In the genomic region with DNA sequence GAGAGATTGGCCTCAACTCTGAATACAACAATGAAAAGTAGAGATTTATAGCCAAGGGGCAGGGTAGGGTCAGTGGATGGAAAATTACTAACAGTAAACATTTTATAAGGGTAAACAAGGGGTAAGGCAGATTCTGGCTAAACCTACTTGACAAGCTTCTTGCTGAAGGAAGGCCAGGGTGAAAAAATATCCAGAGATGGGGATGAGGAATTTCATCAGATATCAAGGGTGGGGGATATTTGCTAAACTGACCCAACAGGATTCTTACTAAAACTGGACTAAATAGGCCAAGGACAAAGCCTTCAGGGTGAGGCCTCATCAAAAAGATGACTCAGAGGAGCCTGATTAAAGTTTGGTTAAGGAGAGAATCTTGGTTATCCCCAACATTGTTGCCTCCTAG, we compare ENCODE assay signal across 26 cellular contexts.
DNase-seq lines count a peak whose midpoint lies in the region; ATAC-seq, FAIRE-seq and TF ChIP-seq lines count a peak whose summit lies in the region.
"Had no signal": no experiment of that assay in that cellular context is flagged by ENCODE, and none has a peak within 500 bp of the region (broad histone marks: within the 10 kb centered on the region; RNA-seq: fewer than 3 reads in every experiment).

No MANE protein-coding gene starts in this region.

- H3K4me3 Mint-ChIP-seq in Caco-2 (ENCODE audit: unreplicated experiment): no peak overlapping the region
- H3K4me3 Mint-ChIP-seq in stimulated activated memory B cell treated with anti-CD40 and anti-IgM and Interleukin-4, amounts not matched to agents 10 μg/mL and 1 μg/mL and 100 μg/mL, for 72 hours: no peak overlapping the region
- H3K4me3 Mint-ChIP-seq: activated T-cell treated with anti-CD3 and anti-CD28 coated beads, Interleukin-2, amount 50 U/mL, for 24 hours; CD8-positive, alpha-beta memory T cell; GM23338; stimulated activated naive B cell treated with anti-CD40 and anti-IgM and Interleukin-4, amounts not matched to agents 10 μg/mL and 1 μg/mL and 100 μg/mL, for 72 hours had no signal

- no peaks in the 10 kb centered on the region for H3K9me1 ChIP-seq in keratinocyte (ENCODE audit: control insufficient read depth, extremely low read depth, insufficient read depth, low read length)

- H3K4me2 ChIP-seq in keratinocyte (ENCODE audit: control insufficient read depth, extremely low read depth, insufficient read depth, low read depth, low read length): no peak overlapping the region
- H3K4me2 ChIP-seq: GM23338 had no signal

- H3K4me1 ChIP-seq in Caco-2 (peaks cover 31% of the 10 kb centered on the region), keratinocyte (ENCODE audit: control insufficient read depth, extremely low read depth, insufficient read depth, low read length) (peaks cover 3% of the 10 kb centered on the region)
- H3K4me1 ChIP-seq: parathyroid adenoma had no signal

- peak; percentile 39 for FAIRE-seq in keratinocyte (lab: Jason Lieb, UNC)
- FAIRE-seq: kidney had no signal

- CTCF ChIA-PET in Caco-2 (lab: Charles Lee): no interaction called here

- H2AFZ ChIP-seq in keratinocyte (ENCODE audit: control insufficient read depth, low read length): no peak overlapping the region
- H2AFZ ChIP-seq: GM23338, parathyroid adenoma had no signal

- H3K4me3 ChIP-seq in Caco-2 (ENCODE audit: low read depth, low read length) (no peak overlapping the region), keratinocyte (ENCODE audit: control insufficient read depth in 2 of 3, extremely low read depth in 1 of 3, insufficient read depth in 2 of 3, low read depth in 1 of 3, low read length in 3 of 3) (no peak overlapping the region)
- H3K4me3 ChIP-seq: breast epithelium, coronary artery, GM23338, lung, thoracic aorta had no signal

- no peaks in the 10 kb centered on the region for H3K79me2 ChIP-seq in keratinocyte (ENCODE audit: control insufficient read depth, insufficient read depth, low read length)
- H3K79me2 ChIP-seq: parathyroid adenoma had no signal

- H4K20me1 ChIP-seq in keratinocyte (ENCODE audit: control insufficient read depth, extremely low read depth, insufficient read depth, low read length): no peaks in the 10 kb centered on the region

- H3K9ac ChIP-seq in keratinocyte (ENCODE audit: control insufficient read depth, extremely low read depth, insufficient read depth, low read length): no peak overlapping the region
- H3K9ac ChIP-seq: parathyroid adenoma had no signal

- no peaks in the 10 kb centered on the region for H3K9me3 ChIP-seq in Caco-2
- H3K9me3 ChIP-seq in keratinocyte (ENCODE audit: control insufficient read depth, low read depth, low read length): no peaks in the 10 kb centered on the region
- H3K9me3 ChIP-seq: breast epithelium, thoracic aorta had no signal

- H3K36me3 Mint-ChIP-seq in Caco-2 (ENCODE audit: insufficient read depth, unreplicated experiment): no peaks in the 10 kb centered on the region
- no peaks in the 10 kb centered on the region for H3K36me3 Mint-ChIP-seq in stimulated activated memory B cell treated with anti-CD40 and anti-IgM and Interleukin-4, amounts not matched to agents 10 μg/mL and 1 μg/mL and 100 μg/mL, for 72 hours
- H3K36me3 Mint-ChIP-seq: CD8-positive, alpha-beta memory T cell had no signal

- dilution Hi-C loops in keratinocyte (cut with MboI; ENCODE audit: extremely low pct_ligation_motif_present, low sequenced_read_pairs): no loop called here

- no peak for ATAC-seq in stimulated activated memory B cell treated with anti-CD40 and anti-IgM and Interleukin-4, amounts not matched to agents 10 μg/mL and 1 μg/mL and 100 μg/mL, for 72 hours
- ATAC-seq: GM23338; right cardiac atrium; stimulated activated naive B cell treated with anti-CD40 and anti-IgM and Interleukin-4, amounts not matched to agents 10 μg/mL and 1 μg/mL and 100 μg/mL, for 72 hours had no signal

- no peaks in the 10 kb centered on the region for H3K27me3 ChIP-seq in Caco-2 (replicated peaks; ENCODE audit: control insufficient read depth, insufficient read depth, low read length)
- no peaks in the 10 kb centered on the region for H3K27me3 ChIP-seq in keratinocyte (ENCODE audit: control insufficient read depth, extremely low read depth, insufficient read depth, low read length)
- H3K27me3 ChIP-seq: breast epithelium had no signal

- POLR2A ChIA-PET in Caco-2 (lab: Charles Lee): no interaction called here

- no peaks in the 10 kb centered on the region for H3K9me3 Mint-ChIP-seq in Caco-2 (ENCODE audit: unreplicated experiment)
- no peaks in the 10 kb centered on the region for H3K9me3 Mint-ChIP-seq in stimulated activated memory B cell treated with anti-CD40 and anti-IgM and Interleukin-4, amounts not matched to agents 10 μg/mL and 1 μg/mL and 100 μg/mL, for 72 hours
- H3K9me3 Mint-ChIP-seq: activated T-cell treated with anti-CD3 and anti-CD28 coated beads, Interleukin-2, amount 50 U/mL, for 24 hours; CD8-positive, alpha-beta memory T cell; GM23338 had no signal

- intact Hi-C loops in Caco-2 (cut with micrococcal nuclease; ENCODE audit: unreplicated experiment): loop anchor here (1.0 kb wide), 2 partner anchors 14 to 18 kb away; no protein-coding TSS in a partner anchor

- peak overlapping the region; percentile 33; the same call in 1 of the 2 replicates for H3K27ac ChIP-seq in VCaP
- no peak overlapping the region for H3K27ac ChIP-seq in keratinocyte (ENCODE audit: control insufficient read depth, insufficient read depth, low read length)
- H3K27ac ChIP-seq: coronary artery, parathyroid adenoma, thoracic aorta had no signal

- H3K36me3 ChIP-seq in Caco-2 (ENCODE audit: control insufficient read depth, insufficient read depth, low read length): no peaks in the 10 kb centered on the region
- no peaks in the 10 kb centered on the region for H3K36me3 ChIP-seq in keratinocyte (ENCODE audit: control insufficient read depth in 2 of 2, extremely low read depth in 1 of 2, insufficient read depth in 2 of 2, low read length in 2 of 2)
- H3K36me3 ChIP-seq: breast epithelium, thoracic aorta had no signal

- H3K27ac Mint-ChIP-seq in Caco-2 (ENCODE audit: unreplicated experiment): peak overlapping the region; percentile 48
- no peak overlapping the region for H3K27ac Mint-ChIP-seq in stimulated activated memory B cell treated with anti-CD40 and anti-IgM and Interleukin-4, amounts not matched to agents 10 μg/mL and 1 μg/mL and 100 μg/mL, for 72 hours
- H3K27ac Mint-ChIP-seq: activated T-cell treated with anti-CD3 and anti-CD28 coated beads, Interleukin-2, amount 50 U/mL, for 24 hours; CD8-positive, alpha-beta memory T cell; GM23338 had no signal

- no TSS peak for BruUV-seq in Caco-2 (replicated peaks; lab: Mats Ljungman, UMichigan)

- H3K27me3 Mint-ChIP-seq in Caco-2 (ENCODE audit: insufficient read depth, unreplicated experiment): no peaks in the 10 kb centered on the region
- no peaks in the 10 kb centered on the region for H3K27me3 Mint-ChIP-seq in stimulated activated memory B cell treated with anti-CD40 and anti-IgM and Interleukin-4, amounts not matched to agents 10 μg/mL and 1 μg/mL and 100 μg/mL, for 72 hours
- H3K27me3 Mint-ChIP-seq: activated T-cell treated with anti-CD3 and anti-CD28 coated beads, Interleukin-2, amount 50 U/mL, for 24 hours; CD8-positive, alpha-beta memory T cell; stimulated activated naive B cell treated with anti-CD40 and anti-IgM and Interleukin-4, amounts not matched to agents 10 μg/mL and 1 μg/mL and 100 μg/mL, for 72 hours had no signal

- H3K4me1 Mint-ChIP-seq in Caco-2 (ENCODE audit: low read depth, unreplicated experiment): peaks cover 41% of the 10 kb centered on the region
- H3K4me1 Mint-ChIP-seq in stimulated activated memory B cell treated with anti-CD40 and anti-IgM and Interleukin-4, amounts not matched to agents 10 μg/mL and 1 μg/mL and 100 μg/mL, for 72 hours: peaks cover 44% of the 10 kb centered on the region
- H3K4me1 Mint-ChIP-seq: GM23338 had no signal

- peak in 1 of 2 experiments; percentile 43 for DNase-seq in Caco-2
- DNase-seq in HT-29 (ENCODE audit: low spot score): peak; percentile 57
- no peak for DNase-seq in keratinocyte (ENCODE audit: low read depth, low spot score)
- DNase-seq in stimulated activated naive CD4-positive, alpha-beta T cell (lab: John Stamatoyannopoulos, UW): no peak
- DNase-seq in H4 (ENCODE audit: low spot score): no peak
- DNase-seq: activated naive CD4-positive, alpha-beta T cell; activated T-cell treated with anti-CD3 and anti-CD28 coated beads, Interleukin-2, amount 50 U/mL, for 24 hours; amygdala; CD8-positive, alpha-beta memory T cell; DMS53; kidney; NCI-H1092 treated with DMSO at 0.1 percent for 48 hours; NCI-H187 treated with DMSO at 0.1 percent for 48 hours; NCI-H69; right cardiac atrium; stimulated activated CD4-positive, alpha-beta T cell treated with anti-CD3 and anti-CD28 coated beads, Interleukin-4, amount 100 ng/mL, for 1 hour; stimulated activated naive B cell treated with anti-CD40 and anti-IgM and Interleukin-4, amounts not matched to agents 10 μg/mL and 1 μg/mL and 100 μg/mL, for 72 hours; T1000 had no signal

- TF ChIP-seq CTCF in Caco-2 (IDR thresholded peaks at IDR 0.05; ENCODE audit: insufficient read depth in 1 of 2, low read depth in 1 of 2, low read length in 1 of 2, severe bottlenecking in 1 of 2, unreplicated experiment in 1 of 2): no peak
- TF ChIP-seq CTCF in VCaP (conservative IDR thresholded peaks at IDR 0.05): no peak
- no peak for TF ChIP-seq CTCF in keratinocyte (optimal IDR thresholded peaks at IDR 0.05 in 1 of 3, IDR thresholded peaks at IDR 0.05 in 1 of 3, conservative IDR thresholded peaks at IDR 0.05 in 1 of 3; ENCODE audit: extremely low read depth in 1 of 3, insufficient read depth in 2 of 3, low read length in 3 of 3)
